20 cellular contexts compared by ENCODE assay signal in the genomic region with DNA sequence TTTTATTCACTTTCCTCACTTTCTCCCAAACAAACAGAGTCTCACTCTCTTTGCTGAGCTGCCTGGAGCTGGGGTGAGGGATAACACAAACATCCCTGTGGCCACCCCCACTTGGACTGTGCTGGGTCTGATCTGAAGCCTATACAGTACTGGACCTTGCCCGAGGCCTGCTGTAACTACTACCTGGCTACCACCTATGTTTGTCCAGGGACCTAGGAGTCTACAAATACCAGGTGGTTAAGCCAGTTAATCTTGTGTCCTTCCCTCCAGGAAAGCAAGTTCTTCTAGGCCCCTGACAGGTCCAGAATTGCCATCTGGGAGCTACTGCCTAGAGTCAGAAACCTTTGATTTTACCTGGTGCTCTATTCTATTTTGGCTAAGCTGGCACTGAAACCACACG.
"Had no signal": no experiment of that assay in that cellular context is flagged by ENCODE, and none has a peak within 500 bp of the region (broad histone marks: within the 10 kb centered on the region; RNA-seq: fewer than 3 reads in every experiment).

No MANE protein-coding gene starts in this region.

- ATAC-seq: foreskin keratinocyte; gastroesophageal sphincter; heart left ventricle; left lung; left ventricle myocardium superior; lower lobe of right lung; naive thymus-derived CD4-positive, alpha-beta T cell had no signal

- H3K27me3 ChIP-seq: esophagus muscularis mucosa, foreskin keratinocyte, gastroesophageal sphincter, heart left ventricle, hepatocyte had no signal

- H3K4me1 ChIP-seq: esophagus muscularis mucosa, foreskin keratinocyte, gastroesophageal sphincter, heart left ventricle, left lung, lower lobe of right lung had no signal

- DNase-seq: dermis blood vessel endothelial cell; dorsolateral prefrontal cortex; effector CD4-positive, alpha-beta T cell; effector memory CD4-positive, alpha-beta T cell; foreskin keratinocyte; hypothalamus; immature natural killer cell; islet precursor cell; kidney; kidney glomerular epithelial cell; left lung; left ventricle myocardium superior; lower lobe of right lung; mesenchymal stem cell; naive thymus-derived CD4-positive, alpha-beta T cell had no signal

- H3K36me3 ChIP-seq: esophagus muscularis mucosa, gastroesophageal sphincter, heart left ventricle, left lung, lower lobe of right lung had no signal

- H3K27ac ChIP-seq: coronary artery, dorsolateral prefrontal cortex, esophagus muscularis mucosa, foreskin keratinocyte, gastroesophageal sphincter, heart left ventricle, hepatocyte, left lung, lower lobe of right lung had no signal

- H3K4me3 ChIP-seq: coronary artery, dorsolateral prefrontal cortex, esophagus muscularis mucosa, gastroesophageal sphincter, heart left ventricle, hepatocyte, left lung, lower lobe of right lung had no signal

- H3K9me3 ChIP-seq: esophagus muscularis mucosa, gastroesophageal sphincter, heart left ventricle, left lung, lower lobe of right lung had no signal
